ENCODE assay signal across 9 cellular contexts in genomic region chr17:27578718-27579085, GRCh38. TPM values are rescaled to one million over a fixed set of nuclear protein-coding genes. Genes with fewer than 3 reads are reported as not detected.
DNase-seq lines count a peak whose midpoint lies in the region; ATAC-seq and TF ChIP-seq lines count a peak whose summit lies in the region.
"Had no signal": no experiment of that assay in that cellular context is flagged by ENCODE, and none has a peak within 500 bp of the region (broad histone marks: within the 10 kb centered on the region; RNA-seq: fewer than 3 reads in every experiment).

No MANE protein-coding gene starts in this region.

- no peak overlapping the region for H3K4me3 ChIP-seq in ascending aorta

- no peaks in the 10 kb centered on the region for H3K4me1 ChIP-seq in ascending aorta

- intact Hi-C loops in ascending aorta (cut with DNase I) = no loop called here

- peak overlapping the region in 1 of 2 donors; percentile 81 for H3K27ac ChIP-seq in ascending aorta

- TF ChIP-seq CTCF in ascending aorta (IDR thresholded peaks at IDR 0.05) = no peak

- peak; percentile 70 for ATAC-seq in GM18520 (IDR thresholded peaks at IDR 0.05; ENCODE audit: unreplicated experiment)
- peak; percentile 85 for ATAC-seq in HG02588 (IDR thresholded peaks at IDR 0.05; ENCODE audit: unreplicated experiment)
- ATAC-seq in T-helper 17 cell = peak; percentile 50

- H3K4me3 Mint-ChIP-seq in T-helper 17 cell = no peak overlapping the region
- H3K4me3 Mint-ChIP-seq: IgD-negative memory B cell had no signal

- H3K36me3 ChIP-seq in ascending aorta = no peaks in the 10 kb centered on the region

- DNase-seq in T-helper 17 cell (no peak), iris pigment epithelial cell (ENCODE audit: low read depth) (peak; percentile 75), NCI-H2081 treated with DMSO at 0.1 percent for 48 hours (lab: John Stamatoyannopoulos, UW) (no peak), ascending aorta (ENCODE audit: low spot score in 2 of 2) (no peak), amniotic stem cell (lab: John Stamatoyannopoulos, UW) (no peak), D341Med (ENCODE audit: low spot score) (no peak)

- peaks cover 25% of the 10 kb centered on the region for H3K4me1 Mint-ChIP-seq in T-helper 17 cell

- peak overlapping the region; percentile 70 for H3K27ac Mint-ChIP-seq in T-helper 17 cell
- H3K27ac Mint-ChIP-seq: IgD-negative memory B cell had no signal

- no peaks in the 10 kb centered on the region for H3K27me3 Mint-ChIP-seq in T-helper 17 cell
- H3K27me3 Mint-ChIP-seq: IgD-negative memory B cell had no signal

- H3K27me3 ChIP-seq in ascending aorta = no peaks in the 10 kb centered on the region

- no peaks in the 10 kb centered on the region for H3K9me3 ChIP-seq in T-helper 17 cell (ENCODE audit: control insufficient read depth, low read length, poor library complexity, severe bottlenecking)
- no peaks in the 10 kb centered on the region for H3K9me3 ChIP-seq in ascending aorta

- H3K36me3 Mint-ChIP-seq in T-helper 17 cell (ENCODE audit: low read depth) = no peaks in the 10 kb centered on the region

RNA-seq across cellular contexts. Expression of gene LGALS9, which starts 52.3 kb away (rescaled TPM):
- total RNA-seq in T-helper 17 cell (10 to 100 TPM; 64.7 to 66.3 TPM), ascending aorta (34.3 TPM)
